Comparison of ENCODE assay signal across 8 cellular contexts in genomic region chr1:40476924-40477679, GRCh38. TPM values are rescaled to one million over a fixed set of nuclear protein-coding genes. Genes with fewer than 3 reads are reported as not detected.
DNase-seq lines count a peak whose midpoint lies in the region; ATAC-seq and TF ChIP-seq lines count a peak whose summit lies in the region.

ZFP69 (plus strand) TSS chr1:40477290; CDS start chr1:40479362, 2,072 bp downstream.

- POLR2A ChIA-PET in GM10248 (lab: Yijun Ruan, JAX) = no interaction called here

- no peaks in the 10 kb centered on the region for H3K36me3 ChIP-seq in right lobe of liver

- H3K4me1 Mint-ChIP-seq in activated CD4-positive, alpha-beta T cell treated with anti-CD3 and anti-CD28 coated beads, Interleukin-2, amount 10 ng/mL, durations not matched to agents 24 days and 14 days = peaks cover 18% of the 10 kb centered on the region

- intact Hi-C loops in activated CD4-positive, alpha-beta T cell treated with anti-CD3 and anti-CD28 coated beads, Interleukin-2, amount 10 ng/mL, durations not matched to agents 24 days and 14 days (cut with micrococcal nuclease) = loop anchor here (2.0 kb wide), 2 partner anchors 26 to 32 kb away; partner anchors contain the start of genes EXO5 and ZFP69B
- intact Hi-C loops in right lobe of liver (cut with DNase I) = no loop called here

- DNase-seq in GM10248 (ENCODE audit: extremely low spot score) = peak; percentile 91
- DNase-seq in NCI-H2227 (lab: John Stamatoyannopoulos, UW; ENCODE audit: unreplicated experiment) = peak; percentile 93
- peak; percentile 91 for DNase-seq in activated CD4-positive, alpha-beta T cell treated with anti-CD3 and anti-CD28 coated beads, Interleukin-2, amount 10 ng/mL, durations not matched to agents 24 days and 14 days
- DNase-seq in coronary artery (ENCODE audit: low spot score) = peak; percentile 76
- DNase-seq in right lobe of liver = peak; percentile 68 to 80 (median 71)
- peak; percentile 59 for DNase-seq in stimulated activated CD4-positive, alpha-beta T cell treated with anti-CD3 and anti-CD28 coated beads, Interleukin-4, amount 100 ng/mL, for 24 hours
- no peak for DNase-seq in cortex of kidney (lab: John Stamatoyannopoulos, UW)

- TF ChIP-seq CTCF in GM10248 (IDR thresholded peaks at IDR 0.05; ENCODE audit: control extremely low read depth, extremely low read depth, low read depth, missing control alignments) = no peak
- TF ChIP-seq CTCF in coronary artery (IDR thresholded peaks at IDR 0.05) = no peak
- TF ChIP-seq CTCF in right lobe of liver (IDR thresholded peaks at IDR 0.05) = peak in 1 of 4 donors; percentile 8

- H3K27me3 ChIP-seq in right lobe of liver = no peaks in the 10 kb centered on the region

- H3K27ac Mint-ChIP-seq in activated CD4-positive, alpha-beta T cell treated with anti-CD3 and anti-CD28 coated beads, Interleukin-2, amount 10 ng/mL, durations not matched to agents 24 days and 14 days = peak within 1 kb of the TSS; percentile 45

- H3K4me1 ChIP-seq in right lobe of liver = peaks cover 0 to 8% (median 0%) of the 10 kb centered on the region in 4 donors

- H3K9me3 Mint-ChIP-seq in activated CD4-positive, alpha-beta T cell treated with anti-CD3 and anti-CD28 coated beads, Interleukin-2, amount 10 ng/mL, durations not matched to agents 24 days and 14 days = peaks cover 22% of the 10 kb centered on the region

- H3K27ac ChIP-seq in coronary artery (peak within 1 kb of the TSS; percentile 51 to 81), right lobe of liver (peak within 1 kb of the TSS in 1 of 3 donors; percentile 33)

- peaks cover 0 to 13% (median 0%) of the 10 kb centered on the region in 4 donors for H3K9me3 ChIP-seq in right lobe of liver

- peak; percentile 79 for ATAC-seq in HG02763 (IDR thresholded peaks at IDR 0.05; ENCODE audit: unreplicated experiment)
- ATAC-seq in right lobe of liver = peak; percentile 93 to 96 (median 94)

- peak within 1 kb of the TSS; percentile 77 for H3K4me3 Mint-ChIP-seq in activated CD4-positive, alpha-beta T cell treated with anti-CD3 and anti-CD28 coated beads, Interleukin-2, amount 10 ng/mL, durations not matched to agents 24 days and 14 days

- peaks cover 38% of the 10 kb centered on the region for H3K36me3 Mint-ChIP-seq in activated CD4-positive, alpha-beta T cell treated with anti-CD3 and anti-CD28 coated beads, Interleukin-2, amount 10 ng/mL, durations not matched to agents 24 days and 14 days (ENCODE audit: low read depth)

- TF ChIP-seq POLR2A in right lobe of liver (IDR thresholded peaks at IDR 0.05) = peak; percentile 76

- H3K4me3 ChIP-seq in coronary artery (peak within 1 kb of the TSS; percentile 92), right lobe of liver (peak within 1 kb of the TSS; percentile 86 to 96 (median 96))

- H3K27me3 Mint-ChIP-seq in activated CD4-positive, alpha-beta T cell treated with anti-CD3 and anti-CD28 coated beads, Interleukin-2, amount 10 ng/mL, durations not matched to agents 24 days and 14 days = no peaks in the 10 kb centered on the region

- CTCF ChIA-PET in GM10248 (lab: Yijun Ruan, JAX) = interaction anchor here (0.9 to 1.9 kb wide), 4 partner anchors 17 to 162 kb away, joined by 3 to 5 read pairs (median 4); no protein-coding TSS in a partner anchor

- WGBS in right lobe of liver (ENCODE audit: insufficient coverage, low coverage, low lambda C conversion rate, missing lambda C conversion rate) = 2% methylated on average over 23 of the region's 65 CpGs

RNA-seq across cellular contexts. Expression of gene ZFP69, which starts in this region (rescaled TPM):
- total RNA-seq in activated CD4-positive, alpha-beta T cell treated with anti-CD3 and anti-CD28 coated beads, Interleukin-2, amount 10 ng/mL, durations not matched to agents 24 days and 14 days = 3.1 and 3.9 TPM in 2 replicates
- total RNA-seq in right lobe of liver = 1 to 10 TPM in 5 of 6 experiments, under 1 TPM in 1; 0.88 to 2.2 (median 1.5) TPM
